Comparison of ENCODE assay signal across 24 cellular contexts in genomic region chr3:120762575-120762974, GRCh38.
"Had no signal": no experiment of that assay in that cellular context is flagged by ENCODE, and none has a peak within 500 bp of the region (broad histone marks: within the 10 kb centered on the region; RNA-seq: fewer than 3 reads in every experiment).

No MANE protein-coding gene starts in this region.

- H3K4me2 ChIP-seq: neural progenitor cell had no signal

- ATAC-seq: activated CD8-positive, alpha-beta memory T cell treated with anti-CD3 and anti-CD28 coated beads, Interleukin-2, amount 10 ng/mL, durations not matched to agents 7 days and 5 days; body of pancreas; gastrocnemius medialis; heart right ventricle; left colon; lower lobe of right lung; sciatic nerve had no signal

- H3K27me3 ChIP-seq: body of pancreas, gastrocnemius medialis, heart right ventricle, neural progenitor cell, ovary, stomach, testis, upper lobe of left lung had no signal

- H3K9ac ChIP-seq: neural progenitor cell had no signal

- H3K36me3 ChIP-seq: gastrocnemius medialis, lower lobe of right lung, neural progenitor cell, ovary, upper lobe of left lung had no signal

- H3K9me3 ChIP-seq: body of pancreas, gastrocnemius medialis, heart right ventricle, lower lobe of right lung, ovary, stomach, testis, upper lobe of left lung had no signal

- H3K4me3 Mint-ChIP-seq: activated CD8-positive, alpha-beta memory T cell treated with anti-CD3 and anti-CD28 coated beads, Interleukin-2, amount 10 ng/mL, durations not matched to agents 7 days and 5 days; activated naive CD4-positive, alpha-beta T cell treated with anti-CD3 and anti-CD28 coated beads, Interleukin-2, amount 50 U/mL, for 24 hours; neural progenitor cell had no signal

- H3K27me3 Mint-ChIP-seq: activated CD8-positive, alpha-beta memory T cell treated with anti-CD3 and anti-CD28 coated beads, Interleukin-2, amount 10 ng/mL, durations not matched to agents 7 days and 5 days; activated naive CD4-positive, alpha-beta T cell treated with anti-CD3 and anti-CD28 coated beads, Interleukin-2, amount 50 U/mL, for 24 hours had no signal

- H3K9me3 Mint-ChIP-seq: activated naive CD4-positive, alpha-beta T cell treated with anti-CD3 and anti-CD28 coated beads, Interleukin-2, amount 50 U/mL, for 24 hours had no signal

- H3K4me1 ChIP-seq: neural progenitor cell had no signal

- DNase-seq: activated CD4-positive, alpha-beta T cell treated with anti-CD3 and anti-CD28 coated beads, Interleukin-2, amount 50 U/mL, for 48 hours; activated CD4-positive, CD25-positive, alpha-beta regulatory T cell treated with anti-CD3 and anti-CD28 coated beads, Interleukin-2, amount 50 U/mL, for 72 hours; activated CD8-positive, alpha-beta memory T cell treated with anti-CD3 and anti-CD28 coated beads, Interleukin-2, amount 10 ng/mL, durations not matched to agents 7 days and 5 days; activated effector memory CD4-positive, alpha-beta T cell treated with anti-CD3 and anti-CD28 coated beads, Interleukin-2, amount 50 U/mL, for 16 hours; activated T-cell treated with anti-CD3 and anti-CD28 coated beads, Interleukin-2, amount 50 U/mL, for 1 hour; amniotic stem cell; body of pancreas; central memory CD4-positive, alpha-beta T cell; cortex of kidney; effector CD8-positive, alpha-beta T cell; gastrocnemius medialis; heart right ventricle; left colon; lower lobe of right lung; ovary; stimulated activated CD4-positive, alpha-beta T cell treated with anti-CD3 and anti-CD28 coated beads, Interleukin-1b, Interleukin-23, amount 100 ng/mL, for 48 hours; stomach; T-helper 1 cell; T1000; testis; upper lobe of left lung had no signal

- H2AFZ ChIP-seq: neural progenitor cell had no signal

- H3K27ac Mint-ChIP-seq: activated CD8-positive, alpha-beta memory T cell treated with anti-CD3 and anti-CD28 coated beads, Interleukin-2, amount 10 ng/mL, durations not matched to agents 7 days and 5 days; activated naive CD4-positive, alpha-beta T cell treated with anti-CD3 and anti-CD28 coated beads, Interleukin-2, amount 50 U/mL, for 24 hours; neural progenitor cell had no signal

- H3K27ac ChIP-seq: body of pancreas, gastrocnemius medialis, heart right ventricle, lower lobe of right lung, neural progenitor cell, ovary, stomach, testis, upper lobe of left lung had no signal

- H3K4me3 ChIP-seq: body of pancreas, gastrocnemius medialis, heart right ventricle, lower lobe of right lung, neural progenitor cell, ovary, stomach, testis, upper lobe of left lung had no signal
